11 cellular contexts compared by ENCODE assay signal in the genomic region with DNA sequence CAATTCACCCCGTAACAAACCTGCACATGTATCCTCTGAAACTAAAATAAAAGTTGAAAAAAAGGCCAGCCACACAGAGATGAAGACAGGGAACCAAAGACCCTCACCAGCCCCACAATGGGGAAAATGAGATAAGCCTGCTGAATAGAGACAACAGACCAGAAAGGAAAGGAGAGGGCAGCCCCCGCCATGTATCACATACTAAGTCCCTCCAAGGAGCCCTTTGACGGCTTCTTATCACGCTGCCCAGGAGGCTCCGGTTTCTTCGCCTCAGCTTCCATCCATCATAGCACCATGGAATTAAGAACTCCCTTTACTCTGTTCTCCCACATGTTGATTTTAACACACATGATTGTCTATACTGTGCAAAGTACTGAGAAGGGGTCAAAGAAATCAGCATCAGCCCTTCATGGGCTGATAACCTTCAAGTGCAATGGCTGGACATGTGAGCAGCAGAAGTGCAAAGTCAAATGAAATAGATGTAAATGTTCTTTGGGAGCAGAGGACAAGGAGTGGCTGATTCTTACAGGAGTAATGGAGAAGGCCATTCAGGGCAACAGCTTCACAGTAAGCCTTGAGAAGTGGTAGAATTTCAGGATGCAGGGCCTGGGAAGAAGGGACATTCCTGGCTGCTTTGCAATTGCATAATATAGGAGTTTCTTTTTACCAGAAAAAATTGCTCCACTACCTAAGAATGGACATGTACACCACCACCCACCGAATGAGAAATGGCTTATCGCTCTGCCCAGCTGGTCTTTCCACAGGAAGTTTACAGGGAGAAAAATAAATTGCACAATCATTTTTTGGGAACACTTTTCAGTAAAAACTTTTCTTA. TPM values are rescaled to one million over a fixed set of nuclear protein-coding genes. Genes with fewer than 3 reads are reported as not detected.
DNase-seq lines count a peak whose midpoint lies in the region; ATAC-seq and TF ChIP-seq lines count a peak whose summit lies in the region.
"Had no signal": no experiment of that assay in that cellular context is flagged by ENCODE, and none has a peak within 500 bp of the region (broad histone marks: within the 10 kb centered on the region; RNA-seq: fewer than 3 reads in every experiment).

No MANE protein-coding gene starts in this region.

- no peaks in the 10 kb centered on the region for H3K4me1 Mint-ChIP-seq in stimulated activated naive CD8-positive, alpha-beta T cell treated with anti-CD3 and anti-CD28 coated beads, Interleukin-15, amount 100 ng/mL, for 72 hours
- H3K4me1 Mint-ChIP-seq in stimulated activated naive B cell treated with anti-CD40 and anti-IgM and Interleukin-4, amounts not matched to agents 10 μg/mL and 1 μg/mL and 100 μg/mL, for 72 hours = peaks cover 30 to 54% of the 10 kb centered on the region in 2 donors

- DNase-seq in Peyer's patch = no peak
- DNase-seq in right lobe of liver = no peak
- DNase-seq in tibial artery = peak; percentile 73 to 78
- DNase-seq in stimulated activated naive CD8-positive, alpha-beta T cell treated with anti-CD3 and anti-CD28 coated beads, Interleukin-15, amount 100 ng/mL, for 72 hours = no peak
- no peak for DNase-seq in D341Med (ENCODE audit: low spot score)
- no peak for DNase-seq in stimulated activated naive B cell treated with anti-CD40 and anti-IgM and Interleukin-4, amounts not matched to agents 10 μg/mL and 1 μg/mL and 100 μg/mL, for 72 hours
- DNase-seq: NCI-H510A treated with DMSO at 0.1 percent for 48 hours, SK-N-SH had no signal

- TF ChIP-seq CTCF in Peyer's patch (IDR thresholded peaks at IDR 0.05) = no peak
- TF ChIP-seq CTCF in right lobe of liver (IDR thresholded peaks at IDR 0.05) = no peak
- TF ChIP-seq CTCF in tibial artery (IDR thresholded peaks at IDR 0.05) = no peak

- H3K27me3 Mint-ChIP-seq in stimulated activated naive CD8-positive, alpha-beta T cell treated with anti-CD3 and anti-CD28 coated beads, Interleukin-15, amount 100 ng/mL, for 72 hours = no peaks in the 10 kb centered on the region
- no peaks in the 10 kb centered on the region for H3K27me3 Mint-ChIP-seq in stimulated activated naive B cell treated with anti-CD40 and anti-IgM and Interleukin-4, amounts not matched to agents 10 μg/mL and 1 μg/mL and 100 μg/mL, for 72 hours
- H3K27me3 Mint-ChIP-seq: brain had no signal

- H3K4me3 Mint-ChIP-seq in stimulated activated naive CD8-positive, alpha-beta T cell treated with anti-CD3 and anti-CD28 coated beads, Interleukin-15, amount 100 ng/mL, for 72 hours = no peak overlapping the region
- no peak overlapping the region for H3K4me3 Mint-ChIP-seq in stimulated activated naive B cell treated with anti-CD40 and anti-IgM and Interleukin-4, amounts not matched to agents 10 μg/mL and 1 μg/mL and 100 μg/mL, for 72 hours
- H3K4me3 Mint-ChIP-seq: brain had no signal

- peak; percentile 74 to 86 (median 79) for ATAC-seq in right lobe of liver
- ATAC-seq in stimulated activated naive CD8-positive, alpha-beta T cell treated with anti-CD3 and anti-CD28 coated beads, Interleukin-15, amount 100 ng/mL, for 72 hours = no peak
- ATAC-seq in GM18520 (IDR thresholded peaks at IDR 0.05; ENCODE audit: unreplicated experiment) = no peak
- no peak for ATAC-seq in stimulated activated naive B cell treated with anti-CD40 and anti-IgM and Interleukin-4, amounts not matched to agents 10 μg/mL and 1 μg/mL and 100 μg/mL, for 72 hours (replicated peaks)

- H3K9ac ChIP-seq in endocrine pancreas (ENCODE audit: control insufficient read depth, insufficient read depth, low read length) = no peak overlapping the region
- H3K9ac ChIP-seq: SK-N-SH had no signal

- TF ChIP-seq POLR2A in Peyer's patch (IDR thresholded peaks at IDR 0.05) (no peak), right lobe of liver (IDR thresholded peaks at IDR 0.05) (no peak)

- H3K27ac Mint-ChIP-seq in stimulated activated naive CD8-positive, alpha-beta T cell treated with anti-CD3 and anti-CD28 coated beads, Interleukin-15, amount 100 ng/mL, for 72 hours = no peak overlapping the region
- no peak overlapping the region for H3K27ac Mint-ChIP-seq in stimulated activated naive B cell treated with anti-CD40 and anti-IgM and Interleukin-4, amounts not matched to agents 10 μg/mL and 1 μg/mL and 100 μg/mL, for 72 hours

- H3K27ac ChIP-seq in Peyer's patch (peak overlapping the region in 3 of 4 donors; percentile 21 to 43 (median 25)), right lobe of liver (peak overlapping the region; percentile 67 to 80 (median 68)), tibial artery (peak overlapping the region; percentile 55 to 75)

- H3K36me3 Mint-ChIP-seq in stimulated activated naive B cell treated with anti-CD40 and anti-IgM and Interleukin-4, amounts not matched to agents 10 μg/mL and 1 μg/mL and 100 μg/mL, for 72 hours = peaks cover 0 to 5% of the 10 kb centered on the region in 2 donors
- H3K36me3 Mint-ChIP-seq: brain had no signal

- no peaks in the 10 kb centered on the region for H3K27me3 ChIP-seq in Peyer's patch
- H3K27me3 ChIP-seq in endocrine pancreas (ENCODE audit: control insufficient read depth, insufficient read depth, low read length) = no peaks in the 10 kb centered on the region
- no peaks in the 10 kb centered on the region for H3K27me3 ChIP-seq in right lobe of liver
- no peaks in the 10 kb centered on the region for H3K27me3 ChIP-seq in tibial artery

- H3K9me3 Mint-ChIP-seq in stimulated activated naive CD8-positive, alpha-beta T cell treated with anti-CD3 and anti-CD28 coated beads, Interleukin-15, amount 100 ng/mL, for 72 hours = no peaks in the 10 kb centered on the region
- no peaks in the 10 kb centered on the region for H3K9me3 Mint-ChIP-seq in stimulated activated naive B cell treated with anti-CD40 and anti-IgM and Interleukin-4, amounts not matched to agents 10 μg/mL and 1 μg/mL and 100 μg/mL, for 72 hours

- intact Hi-C loops in right lobe of liver (cut with DNase I) (no loop called here), tibial artery (cut with DNase I; ENCODE audit: low total_unique reads) (no loop called here)

- H3K9me3 ChIP-seq in Peyer's patch (no peaks in the 10 kb centered on the region), endocrine pancreas (ENCODE audit: control insufficient read depth, low read length) (no peaks in the 10 kb centered on the region), right lobe of liver (no peaks in the 10 kb centered on the region), tibial artery (no peaks in the 10 kb centered on the region)
- H3K9me3 ChIP-seq: SK-N-SH had no signal

- WGBS in right lobe of liver (ENCODE audit: insufficient coverage, low coverage, low lambda C conversion rate, missing lambda C conversion rate) = 71% methylated on average over 8 of the region's 8 CpGs

- H3K4me1 ChIP-seq in Peyer's patch (peaks cover 0 to 25% (median 0%) of the 10 kb centered on the region in 4 donors), endocrine pancreas (ENCODE audit: control insufficient read depth, insufficient read depth, low read length) (peaks cover 4% of the 10 kb centered on the region), right lobe of liver (peaks cover 0 to 18% (median 7%) of the 10 kb centered on the region in 4 donors), tibial artery (peaks cover 0 to 75% (median 36%) of the 10 kb centered on the region in 4 donors)

- no peak overlapping the region for H3K4me3 ChIP-seq in Peyer's patch
- peak overlapping the region; percentile 16 for H3K4me3 ChIP-seq in endocrine pancreas (ENCODE audit: control insufficient read depth, insufficient read depth, low read length)
- H3K4me3 ChIP-seq in right lobe of liver = peak overlapping the region; percentile 16 to 44 (median 35)
- H3K4me3 ChIP-seq in tibial artery = peak overlapping the region; percentile 8 to 24

- H3K36me3 ChIP-seq in Peyer's patch (no peaks in the 10 kb centered on the region), endocrine pancreas (ENCODE audit: control insufficient read depth, insufficient read depth, low read length) (no peaks in the 10 kb centered on the region), right lobe of liver (no peaks in the 10 kb centered on the region), tibial artery (no peaks in the 10 kb centered on the region)

RNA-seq across cellular contexts. Expression of a gene that starts 54.7 kb away (rescaled TPM):
- 10 to 100 TPM; 14.2 to 46.2 (median 23.2) TPM for total RNA-seq in Peyer's patch
- 10 to 100 TPM in 1 of 6 experiments, 1 to 10 TPM in 5; 5.0 to 10.4 (median 6.9) TPM for total RNA-seq in right lobe of liver

Comparison
In these comparisons a context has a peak if more than half of its experiments do, and no peak if none do; other contexts are left out.
1. DNase-seq: peak in tibial artery (2 of 2); none in Peyer's patch (0 of 3), right lobe of liver (0 of 3), stimulated activated naive CD8-positive, alpha-beta T cell treated with anti-CD3 and anti-CD28 coated beads, Interleukin-15, amount 100 ng/mL, for 72 hours (0 of 2), D341Med (single experiment) and stimulated activated naive B cell treated with anti-CD40 and anti-IgM and Interleukin-4, amounts not matched to agents 10 μg/mL and 1 μg/mL and 100 μg/mL, for 72 hours (single experiment).
2. H3K4me3 ChIP-seq: peak in endocrine pancreas (single experiment), right lobe of liver (3 of 3) and tibial artery (2 of 2); none in Peyer's patch (0 of 4).
3. ATAC-seq: peak in right lobe of liver (4 of 4); none in stimulated activated naive CD8-positive, alpha-beta T cell treated with anti-CD3 and anti-CD28 coated beads, Interleukin-15, amount 100 ng/mL, for 72 hours (single experiment), GM18520 (single experiment) and stimulated activated naive B cell treated with anti-CD40 and anti-IgM and Interleukin-4, amounts not matched to agents 10 μg/mL and 1 μg/mL and 100 μg/mL, for 72 hours (0 of 2).
4. Peak in every context shown above with its lines, with median percentiles within 50 percentile points of each other: H3K27ac ChIP-seq.